Comparison of ENCODE assay signal across 1 cellular context in the genomic region with DNA sequence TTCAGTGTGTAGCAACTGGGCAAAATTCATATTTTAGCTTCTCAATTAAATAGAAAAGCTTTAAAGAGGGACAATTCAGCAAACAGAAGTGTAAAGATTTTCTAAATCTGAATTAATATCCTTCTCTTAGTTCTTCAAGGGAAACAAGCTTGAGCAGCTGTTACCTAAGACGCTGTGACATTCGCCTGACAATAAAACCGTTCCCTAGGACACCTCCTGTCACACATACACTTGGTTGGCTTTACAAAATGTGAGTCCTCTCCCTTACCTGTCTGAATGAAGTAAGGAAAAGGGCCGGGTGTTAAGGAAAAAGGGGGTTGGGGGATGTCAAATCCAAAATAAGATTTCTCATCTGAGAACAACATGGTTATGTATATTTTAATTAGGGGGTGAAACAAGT.
TF ChIP-seq lines count a peak whose summit lies in the region.

No MANE protein-coding gene starts in this region.

TF ChIP-seq in HepG2, 621 proteins besides CTCF, POLR2A, EP300 and RAD21 (continued from another document):
- TF ChIP-seq, protein P1, sequence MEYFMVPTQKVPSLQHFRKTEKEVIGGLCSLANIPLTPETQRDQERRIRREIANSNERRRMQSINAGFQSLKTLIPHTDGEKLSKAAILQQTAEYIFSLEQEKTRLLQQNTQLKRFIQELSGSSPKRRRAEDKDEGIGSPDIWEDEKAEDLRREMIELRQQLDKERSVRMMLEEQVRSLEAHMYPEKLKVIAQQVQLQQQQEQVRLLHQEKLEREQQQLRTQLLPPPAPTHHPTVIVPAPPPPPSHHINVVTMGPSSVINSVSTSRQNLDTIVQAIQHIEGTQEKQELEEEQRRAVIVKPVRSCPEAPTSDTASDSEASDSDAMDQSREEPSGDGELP (IDR thresholded peaks at IDR 0.05; ENCODE audit: borderline replicate concordance, low read depth): no peak; the same call in 1 of the 2 replicates
- TF ChIP-seq RBM39 (IDR thresholded peaks at IDR 0.05; ENCODE audit: low read depth, low read length, poor library complexity, severe bottlenecking) (no peak), KAT7 (CRISPR knock-in tag; IDR thresholded peaks at IDR 0.05; ENCODE audit: borderline replicate concordance) (no peak), HOXA5 (CRISPR knock-in tag; IDR thresholded peaks at IDR 0.05) (peak; percentile 40), ZFP37 (CRISPR knock-in tag; IDR thresholded peaks at IDR 0.05; ENCODE audit: borderline replicate concordance) (no peak)
TF ChIP-seq in HepG2: peak in this region for 7.
